ENCODE assay signal across 28 cellular contexts in genomic region chr1:28278763-28279162, GRCh38.
"Had no signal": no experiment of that assay in that cellular context is flagged by ENCODE, and none has a peak within 500 bp of the region (broad histone marks: within the 10 kb centered on the region; RNA-seq: fewer than 3 reads in every experiment).

No MANE protein-coding gene starts in this region.

- H3K4me1 ChIP-seq: foreskin keratinocyte, gastroesophageal sphincter, sigmoid colon had no signal

- H3K4me3 Mint-ChIP-seq: endodermal cell; naive thymus-derived CD4-positive, alpha-beta T cell; nephron; stimulated activated memory B cell treated with anti-CD40 and anti-IgM and Interleukin-4, amounts not matched to agents 10 μg/mL and 1 μg/mL and 100 μg/mL, for 72 hours had no signal

- H3K27me3 ChIP-seq: esophagus muscularis mucosa, foreskin keratinocyte, gastroesophageal sphincter, heart left ventricle, hepatocyte, left lung, ovary, sigmoid colon, spleen, suprapubic skin, transverse colon, upper lobe of right lung had no signal

- H3K9me3 ChIP-seq: esophagus muscularis mucosa, gastroesophageal sphincter, heart left ventricle, left lung, ovary, psoas muscle, sigmoid colon, spleen, suprapubic skin, transverse colon, upper lobe of right lung had no signal

- H3K9me3 Mint-ChIP-seq: endodermal cell; naive thymus-derived CD4-positive, alpha-beta T cell; nephron; stimulated activated memory B cell treated with anti-CD40 and anti-IgM and Interleukin-4, amounts not matched to agents 10 μg/mL and 1 μg/mL and 100 μg/mL, for 72 hours had no signal

- H3K27ac ChIP-seq: esophagus muscularis mucosa, foreskin keratinocyte, gastroesophageal sphincter, heart left ventricle, hepatocyte, left lung, ovary, psoas muscle, sigmoid colon, skin epidermis, spleen, suprapubic skin, transverse colon, upper lobe of right lung had no signal

- DNase-seq: effector CD8-positive, alpha-beta T cell; endodermal cell; foreskin keratinocyte; heart left ventricle; left cardiac atrium; left lung; mammary epithelial cell; mesendoderm; midbrain; naive thymus-derived CD4-positive, alpha-beta T cell; occipital lobe; ovary; posterior cingulate gyrus; psoas muscle; right cardiac atrium; sigmoid colon; spleen; stimulated activated CD4-positive, alpha-beta T cell treated with anti-CD3 and anti-CD28 coated beads, Interleukin-4, amount 100 ng/mL, for 4 hours; stimulated activated naive CD8-positive, alpha-beta T cell treated with anti-CD3 and anti-CD28 coated beads, Interleukin-15, Interleukin-2, amounts not matched to agents 100 U/mL and 50 U/mL, for 24 hours; transverse colon; upper lobe of right lung had no signal

- H3K4me3 ChIP-seq: esophagus muscularis mucosa, gastroesophageal sphincter, heart left ventricle, hepatocyte, left lung, ovary, psoas muscle, sigmoid colon, skin epidermis, spleen, suprapubic skin, transverse colon, upper lobe of right lung had no signal

- H3K4me1 Mint-ChIP-seq: endodermal cell, nephron had no signal

- H3K36me3 ChIP-seq: ovary had no signal

- H3K27ac Mint-ChIP-seq: endodermal cell; naive thymus-derived CD4-positive, alpha-beta T cell; nephron; stimulated activated memory B cell treated with anti-CD40 and anti-IgM and Interleukin-4, amounts not matched to agents 10 μg/mL and 1 μg/mL and 100 μg/mL, for 72 hours had no signal

- H3K27me3 Mint-ChIP-seq: naive thymus-derived CD4-positive, alpha-beta T cell; stimulated activated memory B cell treated with anti-CD40 and anti-IgM and Interleukin-4, amounts not matched to agents 10 μg/mL and 1 μg/mL and 100 μg/mL, for 72 hours had no signal
